9 cellular contexts compared by ENCODE assay signal in genomic region chr11:78798567-78799170, GRCh38.
DNase-seq lines count a peak whose midpoint lies in the region; ATAC-seq, FAIRE-seq and TF ChIP-seq lines count a peak whose summit lies in the region.
"Had no signal": no experiment of that assay in that cellular context is flagged by ENCODE, and none has a peak within 500 bp of the region (broad histone marks: within the 10 kb centered on the region; RNA-seq: fewer than 3 reads in every experiment).

No MANE protein-coding gene starts in this region.

- peak overlapping the region; percentile 91 to 94 (median 92) for H3K27ac ChIP-seq in thyroid gland
- H3K27ac ChIP-seq: epithelial cell of prostate had no signal

- no peaks in the 10 kb centered on the region for H3K27me3 ChIP-seq in thyroid gland

- no peak overlapping the region for H3K4me3 ChIP-seq in thyroid gland (replicated peaks in 1 of 3)

- 47 to 70% methylated on average over 9 of the region's 9 CpGs for WGBS in thyroid gland, 2 donors

- TF ChIP-seq CTCF in thyroid gland (IDR thresholded peaks at IDR 0.05), result peak; percentile 35 to 73 (median 66)

- DNase-seq in NK-92 treated with Interleukin-12 subunit alpha and Interleukin-12 subunit beta, amount 100 ng/mL, for 24 hours (lab: John Stamatoyannopoulos, UW), result peak; percentile 5
- DNase-seq in NK-92 (lab: John Stamatoyannopoulos, UW; ENCODE audit: unreplicated experiment) (no peak), H54 (ENCODE audit: insufficient read length, low spot score) (peak; percentile 72), LoVo (ENCODE audit: low spot score) (peak; percentile 44), dermis blood vessel endothelial cell (peak; percentile 70), medulla oblongata (ENCODE audit: extremely low spot score) (peak; percentile 91), thyroid gland (peak; percentile 71 to 76)

- H3K9me3 ChIP-seq in thyroid gland, result no peaks in the 10 kb centered on the region

- FAIRE-seq in H54 (lab: Jason Lieb, UNC), result peak; percentile 78

- TF ChIP-seq POLR2A in H54 (IDR thresholded peaks at IDR 0.05; ENCODE audit: low read depth, low read length) (no peak), thyroid gland (IDR thresholded peaks at IDR 0.05) (no peak)

- no peaks in the 10 kb centered on the region for H3K36me3 ChIP-seq in thyroid gland

- intact Hi-C loops in thyroid gland (cut with DNase I), result no loop called here

- ATAC-seq in SK-N-SH treated with all-trans-retinoic acid at 6 μM for 48 hours, result peak; percentile 83

- peaks cover 80 to 91% of the 10 kb centered on the region in 2 donors for H3K4me1 ChIP-seq in thyroid gland

TF ChIP-seq in SK-N-SH treated with all-trans-retinoic acid at 6 μM for 48 hours, 23 proteins besides CTCF, POLR2A, EP300 and RAD21:
- TF ChIP-seq PATZ1 (CRISPR knock-in tag; IDR thresholded peaks at IDR 0.05; ENCODE audit: borderline replicate concordance), result no peak
- TF ChIP-seq ZFP3 (CRISPR knock-in tag; IDR thresholded peaks at IDR 0.05), result no peak
- no peak for TF ChIP-seq ISL1 (CRISPR knock-in tag; IDR thresholded peaks at IDR 0.05)
- no peak for TF ChIP-seq ESRRG (CRISPR knock-in tag; IDR thresholded peaks at IDR 0.05)
- no peak for TF ChIP-seq ZNF565 (CRISPR knock-in tag; conservative IDR thresholded peaks at IDR 0.05; ENCODE audit: low read depth)
- TF ChIP-seq CREB5 (CRISPR knock-in tag; IDR thresholded peaks at IDR 0.05; ENCODE audit: low read depth), result no peak
- TF ChIP-seq CSDC2 (CRISPR knock-in tag; IDR thresholded peaks at IDR 0.05), result no peak
- no peak for TF ChIP-seq SNAI2 (CRISPR knock-in tag; IDR thresholded peaks at IDR 0.05)
- no peak for TF ChIP-seq ARNTL (CRISPR knock-in tag; IDR thresholded peaks at IDR 0.05; ENCODE audit: borderline replicate concordance, low read depth)
- no peak for TF ChIP-seq OSR1 (CRISPR knock-in tag; IDR thresholded peaks at IDR 0.05)
